Comparison of ENCODE assay signal across 8 cellular contexts in genomic region chr15:52730163-52730562, GRCh38. TPM values are rescaled to one million over a fixed set of nuclear protein-coding genes. Genes with fewer than 3 reads are reported as not detected.
DNase-seq lines count a peak whose midpoint lies in the region; ATAC-seq and TF ChIP-seq lines count a peak whose summit lies in the region.

No MANE protein-coding gene starts in this region.

- peak; percentile 79 for ATAC-seq in HG03432 (IDR thresholded peaks at IDR 0.05; ENCODE audit: unreplicated experiment)
- peak; percentile 83 for ATAC-seq in mucosa of descending colon

- no peaks in the 10 kb centered on the region for H3K27me3 Mint-ChIP-seq in activated CD4-positive, alpha-beta memory T cell treated with anti-CD3 and anti-CD28 coated beads for 36 hours

- H3K4me1 ChIP-seq in mucosa of descending colon (ENCODE audit: low read depth) = peaks cover 8% of the 10 kb centered on the region
- peaks cover 0 to 4% (median 0%) of the 10 kb centered on the region in 4 donors for H3K4me1 ChIP-seq in sigmoid colon
- H3K4me1 ChIP-seq in SK-N-SH (ENCODE audit: control insufficient read depth in 1 of 2, insufficient read depth in 2 of 2, low read depth in 1 of 2, low read length in 1 of 2) = peaks cover 4 to 18% of the 10 kb centered on the region in 2 experiments

- H3K27me3 ChIP-seq in sigmoid colon = no peaks in the 10 kb centered on the region
- H3K27me3 ChIP-seq in SK-N-SH (ENCODE audit: insufficient read depth) = no peaks in the 10 kb centered on the region

- H3K9ac ChIP-seq in SK-N-SH = no peak overlapping the region

- peak overlapping the region; percentile 43 for H3K27ac Mint-ChIP-seq in activated CD4-positive, alpha-beta memory T cell treated with anti-CD3 and anti-CD28 coated beads for 36 hours

- no peaks in the 10 kb centered on the region for H4K20me1 ChIP-seq in SK-N-SH (ENCODE audit: insufficient read depth)

- no peak overlapping the region for H3K27ac ChIP-seq in sigmoid colon
- H3K27ac ChIP-seq in SK-N-SH (ENCODE audit: low read depth in 2 of 2, low read length in 1 of 2) = no peak overlapping the region

- H3K9me3 ChIP-seq in mucosa of descending colon (no peaks in the 10 kb centered on the region), sigmoid colon (no peaks in the 10 kb centered on the region), SK-N-SH (no peaks in the 10 kb centered on the region)

- H3K4me1 Mint-ChIP-seq in activated CD4-positive, alpha-beta memory T cell treated with anti-CD3 and anti-CD28 coated beads for 36 hours (ENCODE audit: low read depth) = peaks cover 36% of the 10 kb centered on the region

- H2AFZ ChIP-seq in SK-N-SH (ENCODE audit: low read depth) = no peak overlapping the region

- no peaks in the 10 kb centered on the region for H3K36me3 Mint-ChIP-seq in activated CD4-positive, alpha-beta memory T cell treated with anti-CD3 and anti-CD28 coated beads for 36 hours

- no peak overlapping the region for H3K4me2 ChIP-seq in SK-N-SH

- TF ChIP-seq CTCF in mucosa of descending colon (IDR thresholded peaks at IDR 0.05) = no peak
- TF ChIP-seq CTCF in sigmoid colon (IDR thresholded peaks at IDR 0.05) = no peak
- TF ChIP-seq CTCF in SK-N-SH (IDR thresholded peaks at IDR 0.05) = no peak

- H3K4me3 Mint-ChIP-seq in activated CD4-positive, alpha-beta memory T cell treated with anti-CD3 and anti-CD28 coated beads for 36 hours = no peak overlapping the region

- intact Hi-C loops in activated CD4-positive, alpha-beta memory T cell treated with anti-CD3 and anti-CD28 coated beads for 36 hours (cut with micrococcal nuclease) = loop anchor here (1.0 to 5.0 kb wide), 4 partner anchors 52 to 399 kb away; partner anchors contain the start of gene MYO5A
- intact Hi-C loops in mucosa of descending colon (cut with DNase I, micrococcal nuclease) (loop anchor here (5.0 to 10.0 kb wide), 4 partner anchors 55 to 475 kb away; partner anchors contain the start of gene ATOSA (in 1 of the 2)), sigmoid colon (cut with DNase I) (loop anchor here (10.0 kb wide), 1 partner anchor 115 kb away; no protein-coding TSS in a partner anchor)

- DNase-seq in activated CD8-positive, alpha-beta memory T cell treated with anti-CD3 and anti-CD28 coated beads, Interleukin-2, amount 50 U/mL, for 24 hours (ENCODE audit: extremely low read depth) = peak; percentile 4
- DNase-seq in activated CD8-positive, alpha-beta memory T cell treated with anti-CD3 and anti-CD28 coated beads, Interleukin-2, amount 50 U/mL, for 4 hours = no peak
- DNase-seq in activated CD4-positive, alpha-beta memory T cell treated with anti-CD3 and anti-CD28 coated beads for 36 hours = peak; percentile 53
- DNase-seq in mucosa of descending colon = peak in 1 of 3 donors; percentile 15
- DNase-seq in SKM-1 treated with dmso at 0.1 percent for 144 hours (lab: John Stamatoyannopoulos, UW; ENCODE audit: unreplicated experiment) = no peak
- DNase-seq in sigmoid colon = no peak
- DNase-seq in SK-N-SH = no peak

- peaks cover 2% of the 10 kb centered on the region for H3F3A ChIP-seq in SK-N-SH (replicated peaks; ENCODE audit: insufficient read depth)

- POLR2A ChIA-PET in activated CD4-positive, alpha-beta memory T cell treated with anti-CD3 and anti-CD28 coated beads for 36 hours (lab: Charles Lee) = interaction anchor here (0.8 kb wide), 1 partner anchor 399 kb away, joined by 3 read pairs; no protein-coding TSS in a partner anchor
- POLR2A ChIA-PET in SK-N-SH (lab: Yijun Ruan, JAX) = no interaction called here

- H3K4me3 ChIP-seq in mucosa of descending colon (no peak overlapping the region), sigmoid colon (no peak overlapping the region), SK-N-SH (ENCODE audit: low read depth in 2 of 2, low read length in 1 of 2) (no peak overlapping the region)

- no peak for TF ChIP-seq POLR2A in sigmoid colon (IDR thresholded peaks at IDR 0.05)

- TF ChIP-seq EP300 in sigmoid colon (IDR thresholded peaks at IDR 0.05) (no peak), SK-N-SH (IDR thresholded peaks at IDR 0.05; ENCODE audit: borderline replicate concordance in 1 of 2, low read depth in 1 of 2, low read length in 1 of 2) (no peak)

- WGBS in sigmoid colon, 2 donors = 13 to 29% methylated on average over 4 of the region's 4 CpGs
- 82% methylated on average over 4 of the region's 4 CpGs for WGBS in SK-N-SH (ENCODE audit: low lambda C conversion rate)

- no peaks in the 10 kb centered on the region for H3K36me3 ChIP-seq in mucosa of descending colon (ENCODE audit: low read depth)
- H3K36me3 ChIP-seq in sigmoid colon = no peaks in the 10 kb centered on the region
- no peaks in the 10 kb centered on the region for H3K36me3 ChIP-seq in SK-N-SH (replicated peaks in 1 of 2; ENCODE audit: control insufficient read depth in 1 of 2, insufficient read depth in 2 of 2, low read length in 1 of 2)

- H3K9me3 Mint-ChIP-seq in activated CD4-positive, alpha-beta memory T cell treated with anti-CD3 and anti-CD28 coated beads for 36 hours = no peaks in the 10 kb centered on the region

- no peaks in the 10 kb centered on the region for H3K9me2 ChIP-seq in SK-N-SH

- no peaks in the 10 kb centered on the region for H3K79me2 ChIP-seq in SK-N-SH (ENCODE audit: insufficient read depth)

- CTCF ChIA-PET in activated CD4-positive, alpha-beta memory T cell treated with anti-CD3 and anti-CD28 coated beads for 36 hours (lab: Charles Lee) = interaction anchor here (0.8 to 5.0 kb wide), 5 partner anchors 53 to 473 kb away, joined by 3 to 35 read pairs (median 5); no protein-coding TSS in a partner anchor
- CTCF ChIA-PET in SK-N-SH (lab: Yijun Ruan, JAX) = interaction anchor here (1.5 kb wide), 1 partner anchor 472 kb away, joined by 3 read pairs; no protein-coding TSS in a partner anchor

- TF ChIP-seq RAD21 in SK-N-SH (IDR thresholded peaks at IDR 0.05; ENCODE audit: low read length) = no peak

TF ChIP-seq in SK-N-SH, 30 proteins besides CTCF, POLR2A, EP300 and RAD21 (continues in another document):
- TF ChIP-seq FOXM1 (IDR thresholded peaks at IDR 0.05; ENCODE audit: low read depth) = no peak
- no peak for TF ChIP-seq CHD2 (IDR thresholded peaks at IDR 0.05; ENCODE audit: low read length, partially characterized antibody)
- TF ChIP-seq USF2 (IDR thresholded peaks at IDR 0.05; ENCODE audit: borderline replicate concordance, low read depth, low read length) = no peak
- TF ChIP-seq POLR2AphosphoS5 (IDR thresholded peaks at IDR 0.05; ENCODE audit: low read depth, low read length) = no peak
- no peak for TF ChIP-seq ZBTB33 (IDR thresholded peaks at IDR 0.05; ENCODE audit: borderline replicate concordance, low read depth)
- TF ChIP-seq MXI1 (IDR thresholded peaks at IDR 0.05; ENCODE audit: low read depth, low read length) = no peak

RNA-seq across cellular contexts. Expression of gene ATOSA, which starts 51.0 kb away (rescaled TPM):
- 10 to 100 TPM; 18.2 to 19.3 TPM for total RNA-seq in activated CD4-positive, alpha-beta memory T cell treated with anti-CD3 and anti-CD28 coated beads for 36 hours
- total RNA-seq in mucosa of descending colon (10 to 100 TPM; 45.3 to 77.0 (median 53.1) TPM), sigmoid colon (10 to 100 TPM; 50.1 to 90.3 (median 82.2) TPM)
- polyA plus RNA-seq in sigmoid colon (10 to 100 TPM; 21.0 to 26.1 (median 25.5) TPM), SK-N-SH (2012; rRNA removed) (7.4 and 10.9 TPM in 2 replicates)
- 8.2 and 9.2 TPM in 2 replicates for polyA plus RNA-seq in SK-N-SH (2012; cell fraction: cytosol; rRNA removed)
- 23.1 and 33.3 TPM in 2 replicates for polyA plus RNA-seq in SK-N-SH (2012; cell fraction: nucleus; rRNA removed)

RNA-seq across cellular contexts. Expression of gene ONECUT1, which starts 60.0 kb away (rescaled TPM):
- total RNA-seq in activated CD4-positive, alpha-beta memory T cell treated with anti-CD3 and anti-CD28 coated beads for 36 hours = not detected
- total RNA-seq in mucosa of descending colon (not detected), sigmoid colon (under 1 TPM in 1 of 4 donors, not detected in 3; 0.36 TPM)
- polyA plus RNA-seq in sigmoid colon (not detected), SK-N-SH (2012; rRNA removed) (not detected in 2 replicates)
- polyA plus RNA-seq in SK-N-SH (2012; cell fraction: cytosol; rRNA removed) = not detected in 2 replicates
- polyA plus RNA-seq in SK-N-SH (2012; cell fraction: nucleus; rRNA removed) = not detected in 2 replicates

Comparison
In these comparisons a context has a peak if more than half of its experiments do, and no peak if none do; other contexts are left out.
1. DNase-seq: peak in activated CD8-positive, alpha-beta memory T cell treated with anti-CD3 and anti-CD28 coated beads, Interleukin-2, amount 50 U/mL, for 24 hours (single experiment) and activated CD4-positive, alpha-beta memory T cell treated with anti-CD3 and anti-CD28 coated beads for 36 hours (single experiment); none in activated CD8-positive, alpha-beta memory T cell treated with anti-CD3 and anti-CD28 coated beads, Interleukin-2, amount 50 U/mL, for 4 hours (single experiment), SKM-1 treated with dmso at 0.1 percent for 144 hours (single experiment), sigmoid colon (single experiment) and SK-N-SH (single experiment).